Comparison of ENCODE assay signal across 28 cellular contexts in the genomic region with DNA sequence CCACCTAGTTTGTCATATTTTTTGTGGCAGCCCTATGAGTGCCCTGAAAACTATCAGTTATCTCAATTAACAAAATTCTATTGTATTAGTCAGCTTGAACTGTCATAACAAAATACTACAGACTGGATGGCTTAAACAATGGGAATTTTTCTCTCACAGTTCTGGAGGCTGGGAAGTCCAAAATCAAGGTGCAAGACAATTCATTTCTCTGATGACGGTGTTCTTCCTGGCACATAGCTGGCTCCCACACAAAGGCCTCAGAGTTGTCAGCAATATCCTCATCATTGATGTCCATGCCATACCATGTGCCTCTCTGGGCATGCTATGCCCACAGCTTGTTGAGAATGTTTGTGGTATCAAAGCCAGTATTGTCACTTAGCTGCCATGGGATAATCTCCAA.
"Had no signal": no experiment of that assay in that cellular context is flagged by ENCODE, and none has a peak within 500 bp of the region (broad histone marks: within the 10 kb centered on the region; RNA-seq: fewer than 3 reads in every experiment).

No MANE protein-coding gene starts in this region.

- H3K36me3 Mint-ChIP-seq: immature natural killer cell, naive B cell had no signal

- H3K27ac Mint-ChIP-seq: dendritic cell treated with granulocyte-macrophage colony-stimulating factor and Interleukin-4, amounts not matched to agents 40 ng/mL and 50 ng/mL, for 4 days; effector memory CD8-positive, alpha-beta T cell; endodermal cell; immature natural killer cell; mesothelial cell of epicardium; naive B cell had no signal

- H3K4me3 ChIP-seq: colonic mucosa, esophagus squamous epithelium, gastrocnemius medialis, heart right ventricle, left lung, lower lobe of right lung, mucosa of descending colon had no signal

- H3K9me3 Mint-ChIP-seq: dendritic cell treated with granulocyte-macrophage colony-stimulating factor and Interleukin-4, amounts not matched to agents 40 ng/mL and 50 ng/mL, for 4 days had no signal

- H3K9me3 ChIP-seq: colonic mucosa, esophagus squamous epithelium, gastrocnemius medialis, heart right ventricle, left lung, lower lobe of right lung, mucosa of descending colon had no signal

- ATAC-seq: effector memory CD8-positive, alpha-beta T cell; esophagus mucosa; gastrocnemius medialis; heart right ventricle; left cardiac atrium; left lung; left ventricle myocardium superior; lower lobe of right lung; mucosa of descending colon had no signal

- H3K4me1 ChIP-seq: colonic mucosa, esophagus squamous epithelium, gastrocnemius medialis, heart right ventricle, left lung, lower lobe of right lung had no signal

- H3K27me3 ChIP-seq: colonic mucosa, esophagus squamous epithelium, gastrocnemius medialis, left lung had no signal

- H3K36me3 ChIP-seq: colonic mucosa, esophagus squamous epithelium, gastrocnemius medialis, heart right ventricle, left lung, lower lobe of right lung had no signal

- DNase-seq: colonic mucosa; cortex of kidney; effector CD8-positive, alpha-beta T cell; effector memory CD8-positive, alpha-beta T cell; endodermal cell; erythroblast; esophagus squamous epithelium; foreskin fibroblast; foreskin melanocyte; gastrocnemius medialis; glutamatergic neuron; head of caudate nucleus; heart right ventricle; hypothalamus; immature natural killer cell; islet precursor cell; left cardiac atrium; left lung; left ventricle myocardium superior; lower lobe of right lung; mesenchymal stem cell; mucosa of descending colon; naive B cell had no signal

- FAIRE-seq: endometrium had no signal

- H3K4me1 Mint-ChIP-seq: immature natural killer cell, naive B cell had no signal

- H3K27ac ChIP-seq: colonic mucosa, epithelial cell of prostate, esophagus squamous epithelium, gastrocnemius medialis, heart right ventricle, left lung, lower lobe of right lung had no signal

- H3K4me3 Mint-ChIP-seq: dendritic cell treated with granulocyte-macrophage colony-stimulating factor and Interleukin-4, amounts not matched to agents 40 ng/mL and 50 ng/mL, for 4 days; effector memory CD8-positive, alpha-beta T cell; endodermal cell; immature natural killer cell; mesothelial cell of epicardium; naive B cell had no signal
